Comparison of ENCODE assay signal across 25 cellular contexts in the genomic region with DNA sequence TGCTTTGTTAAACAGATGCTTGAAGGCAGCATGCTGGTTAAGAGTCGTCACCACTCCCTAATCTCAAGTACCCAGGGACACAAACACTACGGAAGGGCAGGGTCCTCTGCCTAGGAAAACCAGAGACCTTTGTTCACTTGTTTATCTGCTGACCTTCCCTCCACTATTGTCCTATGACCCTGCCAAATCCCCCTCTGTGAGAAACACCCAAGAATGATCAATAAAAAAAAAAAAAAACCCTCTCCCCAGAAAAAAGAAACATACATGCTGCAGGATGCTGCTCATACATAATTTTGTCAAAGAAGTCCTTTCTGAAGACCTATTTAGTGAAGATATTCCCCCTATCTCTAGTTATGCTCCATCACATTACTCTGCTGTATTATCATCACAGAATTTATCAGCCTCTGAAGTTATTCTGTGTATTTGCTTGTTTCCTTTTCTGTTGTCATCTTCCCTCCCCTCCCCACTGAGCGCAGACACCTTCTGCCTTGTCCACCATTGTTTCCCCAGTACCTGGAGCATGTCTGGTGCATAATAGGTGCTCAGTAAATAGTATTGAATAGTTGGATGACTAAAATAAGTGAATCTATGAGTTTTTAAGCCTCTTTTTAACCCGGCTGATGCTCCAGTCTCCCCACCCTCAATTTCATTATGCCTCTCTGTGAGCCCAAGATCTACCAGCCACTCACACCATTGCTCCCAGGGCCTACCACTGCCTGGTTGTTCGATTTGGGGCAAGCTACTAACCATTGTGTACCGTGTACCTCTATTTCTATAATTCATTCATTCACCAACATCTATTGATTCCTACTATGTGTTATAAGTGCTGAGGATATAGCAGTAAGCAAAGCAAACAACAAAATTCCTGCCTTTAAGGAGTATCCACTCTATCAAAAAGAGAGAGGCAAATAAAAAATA. TPM values are rescaled to one million over a fixed set of nuclear protein-coding genes. Genes with fewer than 3 reads are reported as not detected.
A peak's percentile ranks its signal among the peaks of the same experiment; 100 is the strongest.
DNase-seq lines count a peak whose midpoint lies in the region; ATAC-seq and TF ChIP-seq lines count a peak whose summit lies in the region.
"Had no signal": no experiment of that assay in that cellular context is flagged by ENCODE, and none has a peak within 500 bp of the region (broad histone marks: within the 10 kb centered on the region; RNA-seq: fewer than 3 reads in every experiment).

No MANE protein-coding gene starts in this region.

- H3K27ac ChIP-seq in fibroblast of lung (ENCODE audit: insufficient read depth, low read length): peak overlapping the region; percentile 85
- H3K27ac ChIP-seq: cardiac muscle cell, transverse colon, WERI-Rb-1 had no signal

- H3K4me3 ChIP-seq in Loucy (ENCODE audit: low read length, poor library complexity, severe bottlenecking): no peak overlapping the region
- no peak overlapping the region for H3K4me3 ChIP-seq in fibroblast of lung (replicated peaks in 1 of 4; ENCODE audit: control extremely low read depth in 1 of 4, insufficient read depth in 1 of 4, low read depth in 3 of 4, low read length in 4 of 4)
- no peak overlapping the region for H3K4me3 ChIP-seq in skeletal muscle satellite cell (ENCODE audit: low read length)
- H3K4me3 ChIP-seq: cardiac muscle cell, heart right ventricle, transverse colon had no signal

- H3K36me3 ChIP-seq in Loucy (ENCODE audit: insufficient read depth, low read length) (no peaks in the 10 kb centered on the region), fibroblast of lung (ENCODE audit: control insufficient read depth, insufficient read depth, low read length) (no peaks in the 10 kb centered on the region), skeletal muscle satellite cell (ENCODE audit: insufficient read depth, low read length) (no peaks in the 10 kb centered on the region)
- H3K36me3 ChIP-seq: cardiac muscle cell, heart right ventricle, transverse colon, WERI-Rb-1 had no signal

- DNase-seq in fibroblast of lung (ENCODE audit: low read depth in 2 of 2): no peak
- DNase-seq in middle frontal gyrus (ENCODE audit: extremely low spot score, low spot score): no peak
- no peak for DNase-seq in cortex of kidney (lab: John Stamatoyannopoulos, UW)
- DNase-seq: activated CD4-positive, alpha-beta T cell treated with anti-CD3 and anti-CD28 coated beads, Interleukin-2, amount 10 ng/mL, durations not matched to agents 24 days and 14 days; activated naive CD4-positive, alpha-beta T cell; activated T-cell treated with anti-CD3 and anti-CD28 coated beads, Interleukin-2, amount 50 U/mL, for 4 hours; CD8-positive, alpha-beta T cell; heart right ventricle; left colon; MV-4-11; naive B cell; NCI-H1694 treated with DMSO at 0.1 percent for 48 hours; NCI-H2171; NCI-H510A treated with DMSO at 0.1 percent for 48 hours; nucleus accumbens; right cardiac atrium; stimulated activated naive CD8-positive, alpha-beta T cell treated with anti-CD3 and anti-CD28 coated beads, Interleukin-15, amount 100 ng/mL, for 72 hours; transverse colon; WERI-Rb-1 had no signal

- TF ChIP-seq CTCF in Loucy (conservative IDR thresholded peaks at IDR 0.05; ENCODE audit: low read length) (no peak), fibroblast of lung (conservative IDR thresholded peaks at IDR 0.05 in 1 of 2, IDR thresholded peaks at IDR 0.05 in 1 of 2; ENCODE audit: low read depth in 1 of 2, low read length in 2 of 2) (no peak)

- no peaks in the 10 kb centered on the region for H3K9me2 ChIP-seq in Loucy (replicated peaks; ENCODE audit: low read depth, low read length)

- H2AFZ ChIP-seq in Loucy (ENCODE audit: low read length) (0 out of 2 replicates have a peak overlapping the region, but pooled peaks have one; percentile 15), fibroblast of lung (ENCODE audit: low read length) (no peak overlapping the region)

- ATAC-seq in GM19351 (IDR thresholded peaks at IDR 0.05; ENCODE audit: unreplicated experiment): peak; percentile 6
- ATAC-seq in HG02588 (IDR thresholded peaks at IDR 0.05; ENCODE audit: unreplicated experiment): no peak
- no peak for ATAC-seq in HG02973 (IDR thresholded peaks at IDR 0.05; ENCODE audit: unreplicated experiment)
- ATAC-seq: activated T-cell treated with anti-CD3 and anti-CD28 coated beads, Interleukin-2, amount 50 U/mL, for 4 hours; CD8-positive, alpha-beta T cell; heart right ventricle; left colon; right cardiac atrium; stimulated activated naive CD8-positive, alpha-beta T cell treated with anti-CD3 and anti-CD28 coated beads, Interleukin-15, amount 100 ng/mL, for 72 hours had no signal

- no peaks in the 10 kb centered on the region for H3K9me3 ChIP-seq in Loucy (ENCODE audit: insufficient read depth, low read depth, low read length)
- no peaks in the 10 kb centered on the region for H3K9me3 ChIP-seq in fibroblast of lung (ENCODE audit: control insufficient read depth, insufficient read depth, low read depth, low read length)
- H3K9me3 ChIP-seq in skeletal muscle satellite cell (replicated peaks; ENCODE audit: low read length): no peaks in the 10 kb centered on the region
- H3K9me3 ChIP-seq: heart right ventricle, transverse colon had no signal

- H3K79me2 ChIP-seq in Loucy (ENCODE audit: insufficient read depth, low read length) (no peaks in the 10 kb centered on the region), fibroblast of lung (ENCODE audit: control insufficient read depth, insufficient read depth, low read length) (peaks cover 9% of the 10 kb centered on the region)

- H3K27me3 ChIP-seq in Loucy (ENCODE audit: insufficient read depth, low read length, poor library complexity, severe bottlenecking) (no peaks in the 10 kb centered on the region), fibroblast of lung (ENCODE audit: control insufficient read depth, insufficient read depth, low read length) (no peaks in the 10 kb centered on the region), skeletal muscle satellite cell (ENCODE audit: control insufficient read depth, insufficient read depth, low read length) (no peaks in the 10 kb centered on the region)
- H3K27me3 ChIP-seq: cardiac muscle cell, heart right ventricle, transverse colon had no signal

- no peaks in the 10 kb centered on the region for H3F3A ChIP-seq in Loucy (ENCODE audit: low read depth)

- H4K20me1 ChIP-seq in Loucy (ENCODE audit: insufficient read depth, low read length, poor library complexity, severe bottlenecking): no peaks in the 10 kb centered on the region
- H4K20me1 ChIP-seq in fibroblast of lung (ENCODE audit: control insufficient read depth, extremely low read depth, insufficient read depth, low read length): no peaks in the 10 kb centered on the region

- H3K4me1 ChIP-seq in Loucy (ENCODE audit: insufficient read depth, low read length, poor library complexity, severe bottlenecking) (no peaks in the 10 kb centered on the region), fibroblast of lung (ENCODE audit: control insufficient read depth, extremely low read depth, insufficient read depth, low read length) (peaks cover 35% of the 10 kb centered on the region), skeletal muscle satellite cell (ENCODE audit: control insufficient read depth, insufficient read depth, low read length) (peaks cover 60% of the 10 kb centered on the region)

- no peak overlapping the region for H3K4me2 ChIP-seq in Loucy (ENCODE audit: low read depth, low read length, poor library complexity, severe bottlenecking)
- peak overlapping the region; percentile 23 for H3K4me2 ChIP-seq in fibroblast of lung (ENCODE audit: extremely low read depth, insufficient read depth, low read length)
- H3K4me2 ChIP-seq in skeletal muscle satellite cell (ENCODE audit: low read length): peak overlapping the region; percentile 38

- H3K9ac ChIP-seq in Loucy (ENCODE audit: low read depth, low read length, poor library complexity, severe bottlenecking) (no peak overlapping the region), fibroblast of lung (ENCODE audit: insufficient read depth, low read length) (peak overlapping the region; percentile 30), skeletal muscle satellite cell (ENCODE audit: low read depth, low read length) (peak overlapping the region; percentile 78)

RNA-seq across cellular contexts. Expression of a gene that starts 4.0 kb away (rescaled TPM):
- 46.0 and 423 TPM in 2 replicates for total RNA-seq in fibroblast of lung
- 301 and 353 TPM in 2 replicates for polyA plus RNA-seq in fibroblast of lung
- 158 and 193 TPM in 2 replicates for polyA plus RNA-seq in fibroblast of lung (2012)
- 73.5 and 103 TPM in 2 replicates for polyA minus RNA-seq in fibroblast of lung (ENCODE audit: low replicate concordance)
- 279 and 440 TPM in 2 replicates for total RNA-seq in skeletal muscle satellite cell (2012; rRNA removed)
- total RNA-seq: CD8-positive, alpha-beta T cell had no signal

RNA-seq across cellular contexts. Expression of a gene that starts 48.0 kb away (rescaled TPM):
- not detected in 2 replicates for total RNA-seq in fibroblast of lung
- polyA plus RNA-seq in fibroblast of lung: not detected in 2 replicates
- polyA plus RNA-seq in fibroblast of lung (2012): not detected in 2 replicates
- polyA minus RNA-seq in fibroblast of lung (ENCODE audit: low replicate concordance): not detected in 2 replicates
- total RNA-seq in skeletal muscle satellite cell (2012; rRNA removed): 0.51 TPM in 1 of 2 replicates, not detected in the other
- total RNA-seq: activated CD4-positive, alpha-beta T cell treated with anti-CD3 and anti-CD28 coated beads, Interleukin-2, amount 10 ng/mL, durations not matched to agents 24 days and 14 days; activated T-cell treated with anti-CD3 and anti-CD28 coated beads, Interleukin-2, amount 50 U/mL, for 4 hours; CD8-positive, alpha-beta T cell had no signal
- polyA plus RNA-seq: cardiac muscle cell had no signal
